ENCODE assay signal across 7 cellular contexts in the genomic region with DNA sequence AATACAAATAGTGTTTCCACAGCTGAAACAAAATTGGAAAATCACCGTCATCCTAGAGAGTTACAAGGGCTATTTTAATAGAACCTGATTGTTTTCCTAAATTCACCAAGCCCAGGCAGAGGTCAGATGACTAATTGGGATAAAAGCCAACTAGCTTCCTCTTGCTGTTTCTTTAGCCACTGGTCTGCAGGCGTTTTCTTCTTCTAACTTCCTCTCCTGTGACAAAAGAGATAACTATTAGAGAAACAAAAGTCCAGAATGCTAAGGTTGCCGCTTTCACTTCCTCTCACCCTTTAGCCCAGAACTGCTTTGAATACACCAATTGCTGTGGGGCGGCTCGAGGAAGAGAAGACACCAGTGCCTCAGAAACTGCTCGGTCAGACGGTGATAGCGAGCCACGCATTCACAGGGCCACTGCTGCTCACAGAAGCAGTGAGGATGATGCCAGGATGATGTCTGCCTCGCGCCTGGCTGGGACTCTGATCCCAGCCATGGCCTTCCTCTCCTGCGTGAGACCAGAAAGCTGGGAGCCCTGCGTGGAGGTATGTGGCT.
DNase-seq lines count a peak whose midpoint lies in the region; ATAC-seq and TF ChIP-seq lines count a peak whose summit lies in the region.

Gene TLR4, plus strand, starts transcription at position 380 of the 552 bp plus-strand sequence. Its CDS starts 70 bp downstream, at position 450.

- H4K20me1 ChIP-seq in OCI-LY1 (ENCODE audit: insufficient read depth, low read length), result no peaks in the 10 kb centered on the region

- ATAC-seq in GM18868 (IDR thresholded peaks at IDR 0.05; ENCODE audit: unreplicated experiment) (peak; percentile 99), HG02884 (IDR thresholded peaks at IDR 0.05; ENCODE audit: unreplicated experiment) (peak; percentile 99)

- peak within 1 kb of the TSS; percentile 77 for H3K27ac ChIP-seq in OCI-LY1 (ENCODE audit: low read depth, low read length, poor library complexity, severe bottlenecking)
- H3K27ac ChIP-seq in duodenal mucosa (ENCODE audit: low read depth, low read length), result peak within 1 kb of the TSS; percentile 27
- H3K27ac ChIP-seq in tibial artery, result peak within 1 kb of the TSS; percentile 62 to 71

- intact Hi-C loops in tibial artery (cut with DNase I; ENCODE audit: low total_unique reads), result no loop called here

- DNase-seq in midbrain (lab: John Stamatoyannopoulos, UW) (peak; percentile 79), tibial artery (peak; percentile 83), GM13976 (ENCODE audit: low spot score) (no peak)

- H3K27me3 ChIP-seq in OCI-LY1 (ENCODE audit: insufficient read depth, low read length), result no peaks in the 10 kb centered on the region
- no peaks in the 10 kb centered on the region for H3K27me3 ChIP-seq in duodenal mucosa (ENCODE audit: control insufficient read depth in 1 of 2, insufficient read depth in 2 of 2, low read length in 2 of 2)
- no peaks in the 10 kb centered on the region for H3K27me3 ChIP-seq in tibial artery

- no peaks in the 10 kb centered on the region for H3F3A ChIP-seq in OCI-LY1 (ENCODE audit: insufficient read depth, low read length)

- TF ChIP-seq CTCF in OCI-LY1 (IDR thresholded peaks at IDR 0.05; ENCODE audit: low read length) (no peak), tibial artery (IDR thresholded peaks at IDR 0.05) (no peak), GM13976 (IDR thresholded peaks at IDR 0.05; ENCODE audit: borderline replicate concordance, control extremely low read depth, extremely low read depth, insufficient read depth, missing control alignments) (no peak)

- H3K4me2 ChIP-seq in OCI-LY1 (ENCODE audit: low read length), result peak within 1 kb of the TSS; percentile 72

- H3K9me2 ChIP-seq in OCI-LY1 (ENCODE audit: low read depth, low read length), result no peaks in the 10 kb centered on the region

- no peaks in the 10 kb centered on the region; the same call in 1 of the 2 replicates for H3K9me3 ChIP-seq in OCI-LY1 (ENCODE audit: low read length)
- H3K9me3 ChIP-seq in duodenal mucosa (ENCODE audit: control insufficient read depth in 1 of 2, low read length in 2 of 2), result no peaks in the 10 kb centered on the region
- H3K9me3 ChIP-seq in tibial artery, result no peaks in the 10 kb centered on the region

- H3K9ac ChIP-seq in OCI-LY1 (ENCODE audit: low read length), result peak within 1 kb of the TSS; percentile 69
- H3K9ac ChIP-seq in duodenal mucosa (ENCODE audit: low read depth in 1 of 2, low read length in 2 of 2), result peak within 1 kb of the TSS in 1 of 2 donors; percentile 28

- H3K36me3 ChIP-seq in OCI-LY1 (ENCODE audit: insufficient read depth, low read length) (no peaks in the 10 kb centered on the region), duodenal mucosa (ENCODE audit: control insufficient read depth in 1 of 2, insufficient read depth in 2 of 2, low read length in 2 of 2) (no peaks in the 10 kb centered on the region), tibial artery (peaks cover 0 to 3% (median 0%) of the 10 kb centered on the region in 3 donors)

- H3K4me1 ChIP-seq in OCI-LY1 (ENCODE audit: insufficient read depth, low read length, severe bottlenecking) (peaks cover 23% of the 10 kb centered on the region), duodenal mucosa (ENCODE audit: control insufficient read depth in 1 of 2, insufficient read depth in 2 of 2, low read length in 2 of 2) (peaks cover 0 to 10% of the 10 kb centered on the region in 2 donors), tibial artery (peaks cover 0 to 26% (median 9%) of the 10 kb centered on the region in 4 donors)

- H2AFZ ChIP-seq in OCI-LY1 (ENCODE audit: low read length), result peak within 1 kb of the TSS; percentile 60

- in situ Hi-C loops in GM13976 (cut with MboI; ENCODE audit: low sequenced_read_pairs, unreplicated experiment), result no loop called here

- H3K4me3 ChIP-seq in OCI-LY1 (ENCODE audit: low read depth, low read length, poor library complexity, severe bottlenecking), result peak within 1 kb of the TSS; percentile 64
- peak within 1 kb of the TSS; percentile 44 to 54 for H3K4me3 ChIP-seq in duodenal mucosa (ENCODE audit: low read depth in 1 of 2, low read length in 2 of 2)
- H3K4me3 ChIP-seq in tibial artery, result peak within 1 kb of the TSS; percentile 42 to 51

- no peaks in the 10 kb centered on the region for H3K79me2 ChIP-seq in OCI-LY1 (ENCODE audit: insufficient read depth, low read length)

Comparison
In these comparisons a context has a peak if more than half of its experiments do, and no peak if none do; other contexts are left out.
1. H3K27ac ChIP-seq: peak in every context shown above with its lines; median percentile 77 in OCI-LY1; 66 in tibial artery; 27 in duodenal mucosa.